Comparison of ENCODE assay signal across 1 cellular context in the genomic region with DNA sequence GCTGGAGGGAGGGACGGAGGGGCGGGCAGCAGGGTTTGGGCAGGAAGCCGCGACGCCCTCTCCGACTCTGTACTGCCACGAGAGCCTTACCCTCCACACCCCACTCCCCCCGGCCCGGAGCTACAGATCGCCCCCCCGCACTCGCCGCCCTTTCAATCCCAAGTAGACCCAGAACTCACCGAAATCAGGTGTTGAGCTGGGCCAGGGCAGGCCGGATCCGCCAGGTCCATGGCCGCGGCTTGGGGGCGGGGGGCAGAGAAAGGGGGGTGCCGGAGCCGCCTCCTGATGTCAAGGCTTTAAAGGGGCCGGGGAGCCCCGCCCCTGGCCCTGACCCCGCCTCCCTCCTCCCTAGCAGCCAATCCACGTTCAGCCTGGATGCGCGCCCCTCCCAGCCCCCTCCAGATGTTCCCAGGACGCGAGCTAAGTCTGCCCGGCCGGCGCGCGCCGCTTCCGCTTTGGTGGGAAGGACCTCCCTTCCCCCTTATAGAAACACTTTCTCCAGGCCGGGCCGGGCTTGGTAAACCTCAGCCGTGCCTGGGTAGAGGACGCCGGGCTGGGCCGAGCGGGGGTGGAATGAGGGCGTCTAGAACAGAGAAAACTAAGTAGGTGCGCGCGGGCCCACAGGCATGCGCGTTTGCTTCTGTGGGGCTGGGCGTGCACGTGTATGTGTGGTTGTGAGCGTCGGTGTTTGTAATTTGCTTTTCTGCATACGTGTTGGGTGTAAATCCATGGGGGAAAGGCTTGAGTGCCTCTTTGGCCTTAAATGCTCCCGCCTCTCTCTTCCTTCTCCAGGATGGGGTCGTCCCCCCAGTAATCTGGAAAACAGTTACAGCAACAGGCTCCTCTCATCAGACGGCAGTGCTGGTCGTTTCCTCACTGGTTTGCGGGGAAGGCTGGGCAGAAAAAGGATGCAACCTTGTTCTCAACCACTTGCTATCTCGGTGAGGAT.
TF ChIP-seq lines count a peak whose summit lies in the region.

A gene with protein sequence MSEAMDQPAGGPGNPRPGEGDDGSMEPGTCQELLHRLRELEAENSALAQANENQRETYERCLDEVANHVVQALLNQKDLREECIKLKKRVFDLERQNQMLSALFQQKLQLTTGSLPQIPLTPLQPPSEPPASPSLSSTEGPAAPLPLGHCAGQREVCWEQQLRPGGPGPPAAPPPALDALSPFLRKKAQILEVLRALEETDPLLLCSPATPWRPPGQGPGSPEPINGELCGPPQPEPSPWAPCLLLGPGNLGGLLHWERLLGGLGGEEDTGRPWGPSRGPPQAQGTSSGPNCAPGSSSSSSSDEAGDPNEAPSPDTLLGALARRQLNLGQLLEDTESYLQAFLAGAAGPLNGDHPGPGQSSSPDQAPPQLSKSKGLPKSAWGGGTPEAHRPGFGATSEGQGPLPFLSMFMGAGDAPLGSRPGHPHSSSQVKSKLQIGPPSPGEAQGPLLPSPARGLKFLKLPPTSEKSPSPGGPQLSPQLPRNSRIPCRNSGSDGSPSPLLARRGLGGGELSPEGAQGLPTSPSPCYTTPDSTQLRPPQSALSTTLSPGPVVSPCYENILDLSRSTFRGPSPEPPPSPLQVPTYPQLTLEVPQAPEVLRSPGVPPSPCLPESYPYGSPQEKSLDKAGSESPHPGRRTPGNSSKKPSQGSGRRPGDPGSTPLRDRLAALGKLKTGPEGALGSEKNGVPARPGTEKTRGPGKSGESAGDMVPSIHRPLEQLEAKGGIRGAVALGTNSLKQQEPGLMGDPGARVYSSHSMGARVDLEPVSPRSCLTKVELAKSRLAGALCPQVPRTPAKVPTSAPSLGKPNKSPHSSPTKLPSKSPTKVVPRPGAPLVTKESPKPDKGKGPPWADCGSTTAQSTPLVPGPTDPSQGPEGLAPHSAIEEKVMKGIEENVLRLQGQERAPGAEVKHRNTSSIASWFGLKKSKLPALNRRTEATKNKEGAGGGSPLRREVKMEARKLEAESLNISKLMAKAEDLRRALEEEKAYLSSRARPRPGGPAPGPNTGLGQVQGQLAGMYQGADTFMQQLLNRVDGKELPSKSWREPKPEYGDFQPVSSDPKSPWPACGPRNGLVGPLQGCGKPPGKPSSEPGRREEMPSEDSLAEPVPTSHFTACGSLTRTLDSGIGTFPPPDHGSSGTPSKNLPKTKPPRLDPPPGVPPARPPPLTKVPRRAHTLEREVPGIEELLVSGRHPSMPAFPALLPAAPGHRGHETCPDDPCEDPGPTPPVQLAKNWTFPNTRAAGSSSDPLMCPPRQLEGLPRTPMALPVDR (N-terminal part only) (minus strand): TSS at position 271 of the 949 bp plus-strand sequence. CDS start 24,369 bp downstream, outside the sequence.

TF ChIP-seq in K562, 482 proteins besides CTCF, POLR2A, EP300 and RAD21 (continued from another document and continues in another):
- TF ChIP-seq, protein P1, sequence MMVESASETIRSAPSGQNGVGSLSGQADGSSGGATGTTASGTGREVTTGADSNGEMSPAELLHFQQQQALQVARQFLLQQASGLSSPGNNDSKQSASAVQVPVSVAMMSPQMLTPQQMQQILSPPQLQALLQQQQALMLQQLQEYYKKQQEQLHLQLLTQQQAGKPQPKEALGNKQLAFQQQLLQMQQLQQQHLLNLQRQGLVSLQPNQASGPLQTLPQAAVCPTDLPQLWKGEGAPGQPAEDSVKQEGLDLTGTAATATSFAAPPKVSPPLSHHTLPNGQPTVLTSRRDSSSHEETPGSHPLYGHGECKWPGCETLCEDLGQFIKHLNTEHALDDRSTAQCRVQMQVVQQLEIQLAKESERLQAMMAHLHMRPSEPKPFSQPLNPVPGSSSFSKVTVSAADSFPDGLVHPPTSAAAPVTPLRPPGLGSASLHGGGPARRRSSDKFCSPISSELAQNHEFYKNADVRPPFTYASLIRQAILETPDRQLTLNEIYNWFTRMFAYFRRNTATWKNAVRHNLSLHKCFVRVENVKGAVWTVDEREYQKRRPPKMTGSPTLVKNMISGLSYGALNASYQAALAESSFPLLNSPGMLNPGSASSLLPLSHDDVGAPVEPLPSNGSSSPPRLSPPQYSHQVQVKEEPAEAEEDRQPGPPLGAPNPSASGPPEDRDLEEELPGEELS (CRISPR knock-in tag; IDR thresholded peaks at IDR 0.05; ENCODE audit: borderline replicate concordance): peak; percentile 94
- TF ChIP-seq BRCA1 (IDR thresholded peaks at IDR 0.05) (no peak), BRCA1 (CRISPR knock-in tag; IDR thresholded peaks at IDR 0.05) (no peak), CBX1 (IDR thresholded peaks at IDR 0.05; ENCODE audit: low read depth) (peak; percentile 58; the same call in 1 of the 2 replicates), POLR2H (tag; IDR thresholded peaks at IDR 0.05; ENCODE audit: low read depth) (peak; percentile 59; the same call in 1 of the 2 replicates), MXI1 (IDR thresholded peaks at IDR 0.05; ENCODE audit: low read depth, low read length) (peak; percentile 49; the same call in 1 of the 2 replicates), ZNF12 (CRISPR knock-in tag; IDR thresholded peaks at IDR 0.05) (0 out of 2 replicates have a peak, but pooled peaks have one; percentile 27), NFATC3 (IDR thresholded peaks at IDR 0.05) (no peak), HDGF (IDR thresholded peaks at IDR 0.05) (no peak), CBX3 (IDR thresholded peaks at IDR 0.05; ENCODE audit: borderline replicate concordance in 1 of 2, low read length in 2 of 2) (peak in 1 of 2 experiments; percentile 39; a peak in 1 of 3 replicates), CEBPG (CRISPR knock-in tag; IDR thresholded peaks at IDR 0.05) (0 out of 2 replicates have a peak, but pooled peaks have one; percentile 10), CEBPG (tag; conservative IDR thresholded peaks at IDR 0.05 in 1 of 2, IDR thresholded peaks at IDR 0.05 in 1 of 2) (no peak), MYC (IDR thresholded peaks at IDR 0.05; ENCODE audit: low read depth, low read length) (peak; percentile 87), MYC (CRISPR knock-in tag; IDR thresholded peaks at IDR 0.05; ENCODE audit: borderline replicate concordance, low read depth) (peak; percentile 83; the same call in 1 of the 2 replicates), POLR2AphosphoS2 (IDR thresholded peaks at IDR 0.05; ENCODE audit: low read length) (no peak), ZNF232 (CRISPR knock-in tag; IDR thresholded peaks at IDR 0.05) (peak; percentile 89; the same call in 1 of the 2 replicates), L3MBTL2 (IDR thresholded peaks at IDR 0.05) (peak; percentile 88), NCOA1 (IDR thresholded peaks at IDR 0.05; ENCODE audit: low read depth) (no peak), ETV6 (IDR thresholded peaks at IDR 0.05; ENCODE audit: borderline replicate concordance in 1 of 2, low read depth in 2 of 2, low read length in 1 of 2) (no peak), ETV6 (CRISPR knock-in tag; IDR thresholded peaks at IDR 0.05; ENCODE audit: borderline replicate concordance) (peak; percentile 87; the same call in 1 of the 2 replicates), MBD2 (IDR thresholded peaks at IDR 0.05; ENCODE audit: borderline replicate concordance, low read depth) (0 out of 2 replicates have a peak, but pooled peaks have one; percentile 32), MAZ (CRISPR knock-in tag; conservative IDR thresholded peaks at IDR 0.05 in 1 of 2, IDR thresholded peaks at IDR 0.05 in 1 of 2) (peak; percentile 88 to 91; a peak in 3 of 4 replicates), NBN (IDR thresholded peaks at IDR 0.05; ENCODE audit: low read depth) (0 out of 2 replicates have a peak, but pooled peaks have one; percentile 50), KAT7 (CRISPR knock-in tag; IDR thresholded peaks at IDR 0.05; ENCODE audit: borderline replicate concordance) (0 out of 2 replicates have a peak, but pooled peaks have one; percentile 71), SREBF2 (CRISPR knock-in tag; IDR thresholded peaks at IDR 0.05) (0 out of 2 replicates have a peak, but pooled peaks have one; percentile 56), EGR1 (conservative IDR thresholded peaks at IDR 0.05) (peak; percentile 85)
- TF ChIP-seq, protein P2, sequence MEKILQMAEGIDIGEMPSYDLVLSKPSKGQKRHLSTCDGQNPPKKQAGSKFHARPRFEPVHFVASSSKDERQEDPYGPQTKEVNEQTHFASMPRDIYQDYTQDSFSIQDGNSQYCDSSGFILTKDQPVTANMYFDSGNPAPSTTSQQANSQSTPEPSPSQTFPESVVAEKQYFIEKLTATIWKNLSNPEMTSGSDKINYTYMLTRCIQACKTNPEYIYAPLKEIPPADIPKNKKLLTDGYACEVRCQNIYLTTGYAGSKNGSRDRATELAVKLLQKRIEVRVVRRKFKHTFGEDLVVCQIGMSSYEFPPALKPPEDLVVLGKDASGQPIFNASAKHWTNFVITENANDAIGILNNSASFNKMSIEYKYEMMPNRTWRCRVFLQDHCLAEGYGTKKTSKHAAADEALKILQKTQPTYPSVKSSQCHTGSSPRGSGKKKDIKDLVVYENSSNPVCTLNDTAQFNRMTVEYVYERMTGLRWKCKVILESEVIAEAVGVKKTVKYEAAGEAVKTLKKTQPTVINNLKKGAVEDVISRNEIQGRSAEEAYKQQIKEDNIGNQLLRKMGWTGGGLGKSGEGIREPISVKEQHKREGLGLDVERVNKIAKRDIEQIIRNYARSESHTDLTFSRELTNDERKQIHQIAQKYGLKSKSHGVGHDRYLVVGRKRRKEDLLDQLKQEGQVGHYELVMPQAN (IDR thresholded peaks at IDR 0.05; ENCODE audit: borderline replicate concordance): peak; percentile 92; the same call in 1 of the 2 replicates
- TF ChIP-seq, protein P3, sequence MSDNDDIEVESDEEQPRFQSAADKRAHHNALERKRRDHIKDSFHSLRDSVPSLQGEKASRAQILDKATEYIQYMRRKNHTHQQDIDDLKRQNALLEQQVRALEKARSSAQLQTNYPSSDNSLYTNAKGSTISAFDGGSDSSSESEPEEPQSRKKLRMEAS (CRISPR knock-in tag; IDR thresholded peaks at IDR 0.05): peak; percentile 100
- TF ChIP-seq, protein P4, sequence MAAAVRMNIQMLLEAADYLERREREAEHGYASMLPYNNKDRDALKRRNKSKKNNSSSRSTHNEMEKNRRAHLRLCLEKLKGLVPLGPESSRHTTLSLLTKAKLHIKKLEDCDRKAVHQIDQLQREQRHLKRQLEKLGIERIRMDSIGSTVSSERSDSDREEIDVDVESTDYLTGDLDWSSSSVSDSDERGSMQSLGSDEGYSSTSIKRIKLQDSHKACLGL (CRISPR knock-in tag; IDR thresholded peaks at IDR 0.05; ENCODE audit: borderline replicate concordance, poor library complexity, severe bottlenecking): peak; percentile 25
- TF ChIP-seq, protein P5, sequence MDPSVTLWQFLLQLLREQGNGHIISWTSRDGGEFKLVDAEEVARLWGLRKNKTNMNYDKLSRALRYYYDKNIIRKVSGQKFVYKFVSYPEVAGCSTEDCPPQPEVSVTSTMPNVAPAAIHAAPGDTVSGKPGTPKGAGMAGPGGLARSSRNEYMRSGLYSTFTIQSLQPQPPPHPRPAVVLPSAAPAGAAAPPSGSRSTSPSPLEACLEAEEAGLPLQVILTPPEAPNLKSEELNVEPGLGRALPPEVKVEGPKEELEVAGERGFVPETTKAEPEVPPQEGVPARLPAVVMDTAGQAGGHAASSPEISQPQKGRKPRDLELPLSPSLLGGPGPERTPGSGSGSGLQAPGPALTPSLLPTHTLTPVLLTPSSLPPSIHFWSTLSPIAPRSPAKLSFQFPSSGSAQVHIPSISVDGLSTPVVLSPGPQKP (CRISPR knock-in tag; IDR thresholded peaks at IDR 0.05): no peak
- TF ChIP-seq, protein P6, sequence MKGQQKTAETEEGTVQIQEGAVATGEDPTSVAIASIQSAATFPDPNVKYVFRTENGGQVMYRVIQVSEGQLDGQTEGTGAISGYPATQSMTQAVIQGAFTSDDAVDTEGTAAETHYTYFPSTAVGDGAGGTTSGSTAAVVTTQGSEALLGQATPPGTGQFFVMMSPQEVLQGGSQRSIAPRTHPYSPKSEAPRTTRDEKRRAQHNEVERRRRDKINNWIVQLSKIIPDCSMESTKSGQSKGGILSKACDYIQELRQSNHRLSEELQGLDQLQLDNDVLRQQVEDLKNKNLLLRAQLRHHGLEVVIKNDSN (CRISPR knock-in tag; IDR thresholded peaks at IDR 0.05): peak; percentile 50; the same call in 1 of the 2 replicates
- TF ChIP-seq, protein P7, sequence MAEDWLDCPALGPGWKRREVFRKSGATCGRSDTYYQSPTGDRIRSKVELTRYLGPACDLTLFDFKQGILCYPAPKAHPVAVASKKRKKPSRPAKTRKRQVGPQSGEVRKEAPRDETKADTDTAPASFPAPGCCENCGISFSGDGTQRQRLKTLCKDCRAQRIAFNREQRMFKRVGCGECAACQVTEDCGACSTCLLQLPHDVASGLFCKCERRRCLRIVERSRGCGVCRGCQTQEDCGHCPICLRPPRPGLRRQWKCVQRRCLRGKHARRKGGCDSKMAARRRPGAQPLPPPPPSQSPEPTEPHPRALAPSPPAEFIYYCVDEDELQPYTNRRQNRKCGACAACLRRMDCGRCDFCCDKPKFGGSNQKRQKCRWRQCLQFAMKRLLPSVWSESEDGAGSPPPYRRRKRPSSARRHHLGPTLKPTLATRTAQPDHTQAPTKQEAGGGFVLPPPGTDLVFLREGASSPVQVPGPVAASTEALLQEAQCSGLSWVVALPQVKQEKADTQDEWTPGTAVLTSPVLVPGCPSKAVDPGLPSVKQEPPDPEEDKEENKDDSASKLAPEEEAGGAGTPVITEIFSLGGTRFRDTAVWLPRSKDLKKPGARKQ (CRISPR knock-in tag; IDR thresholded peaks at IDR 0.05): no peak
- TF ChIP-seq, protein P8, sequence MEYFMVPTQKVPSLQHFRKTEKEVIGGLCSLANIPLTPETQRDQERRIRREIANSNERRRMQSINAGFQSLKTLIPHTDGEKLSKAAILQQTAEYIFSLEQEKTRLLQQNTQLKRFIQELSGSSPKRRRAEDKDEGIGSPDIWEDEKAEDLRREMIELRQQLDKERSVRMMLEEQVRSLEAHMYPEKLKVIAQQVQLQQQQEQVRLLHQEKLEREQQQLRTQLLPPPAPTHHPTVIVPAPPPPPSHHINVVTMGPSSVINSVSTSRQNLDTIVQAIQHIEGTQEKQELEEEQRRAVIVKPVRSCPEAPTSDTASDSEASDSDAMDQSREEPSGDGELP (CRISPR knock-in tag; IDR thresholded peaks at IDR 0.05; ENCODE audit: borderline replicate concordance): peak; percentile 93
- TF ChIP-seq, protein P9, sequence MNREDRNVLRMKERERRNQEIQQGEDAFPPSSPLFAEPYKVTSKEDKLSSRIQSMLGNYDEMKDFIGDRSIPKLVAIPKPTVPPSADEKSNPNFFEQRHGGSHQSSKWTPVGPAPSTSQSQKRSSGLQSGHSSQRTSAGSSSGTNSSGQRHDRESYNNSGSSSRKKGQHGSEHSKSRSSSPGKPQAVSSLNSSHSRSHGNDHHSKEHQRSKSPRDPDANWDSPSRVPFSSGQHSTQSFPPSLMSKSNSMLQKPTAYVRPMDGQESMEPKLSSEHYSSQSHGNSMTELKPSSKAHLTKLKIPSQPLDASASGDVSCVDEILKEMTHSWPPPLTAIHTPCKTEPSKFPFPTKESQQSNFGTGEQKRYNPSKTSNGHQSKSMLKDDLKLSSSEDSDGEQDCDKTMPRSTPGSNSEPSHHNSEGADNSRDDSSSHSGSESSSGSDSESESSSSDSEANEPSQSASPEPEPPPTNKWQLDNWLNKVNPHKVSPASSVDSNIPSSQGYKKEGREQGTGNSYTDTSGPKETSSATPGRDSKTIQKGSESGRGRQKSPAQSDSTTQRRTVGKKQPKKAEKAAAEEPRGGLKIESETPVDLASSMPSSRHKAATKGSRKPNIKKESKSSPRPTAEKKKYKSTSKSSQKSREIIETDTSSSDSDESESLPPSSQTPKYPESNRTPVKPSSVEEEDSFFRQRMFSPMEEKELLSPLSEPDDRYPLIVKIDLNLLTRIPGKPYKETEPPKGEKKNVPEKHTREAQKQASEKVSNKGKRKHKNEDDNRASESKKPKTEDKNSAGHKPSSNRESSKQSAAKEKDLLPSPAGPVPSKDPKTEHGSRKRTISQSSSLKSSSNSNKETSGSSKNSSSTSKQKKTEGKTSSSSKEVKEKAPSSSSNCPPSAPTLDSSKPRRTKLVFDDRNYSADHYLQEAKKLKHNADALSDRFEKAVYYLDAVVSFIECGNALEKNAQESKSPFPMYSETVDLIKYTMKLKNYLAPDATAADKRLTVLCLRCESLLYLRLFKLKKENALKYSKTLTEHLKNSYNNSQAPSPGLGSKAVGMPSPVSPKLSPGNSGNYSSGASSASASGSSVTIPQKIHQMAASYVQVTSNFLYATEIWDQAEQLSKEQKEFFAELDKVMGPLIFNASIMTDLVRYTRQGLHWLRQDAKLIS (CRISPR knock-in tag; IDR thresholded peaks at IDR 0.05): 0 out of 2 replicates have a peak, but pooled peaks have one; percentile 47
